Comparison of ENCODE assay signal across 18 cellular contexts in the genomic region with DNA sequence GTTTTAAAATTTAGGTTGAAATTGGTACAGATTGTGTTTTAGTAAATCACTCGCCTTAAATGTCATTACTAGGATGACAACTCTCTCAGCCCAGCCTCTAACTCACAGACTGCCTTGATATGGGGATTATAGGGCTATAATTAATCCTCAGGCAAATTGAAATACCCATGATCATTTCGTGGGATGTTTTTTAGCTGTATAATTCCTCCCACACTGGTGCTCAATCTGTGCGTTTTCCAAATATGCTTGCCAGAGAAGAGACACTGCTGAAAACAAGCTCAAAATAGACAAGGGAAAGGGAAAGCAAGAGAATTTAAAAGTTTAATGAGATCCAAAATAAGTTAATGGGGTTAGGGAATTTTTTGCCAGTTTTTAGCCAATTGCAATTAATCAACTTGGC.
"Had no signal": no experiment of that assay in that cellular context is flagged by ENCODE, and none has a peak within 500 bp of the region (broad histone marks: within the 10 kb centered on the region; RNA-seq: fewer than 3 reads in every experiment).

No MANE protein-coding gene starts in this region.

- H3K27ac ChIP-seq: colonic mucosa, hepatocyte, spleen, upper lobe of left lung had no signal

- H3K4me1 Mint-ChIP-seq: activated naive CD8-positive, alpha-beta T cell treated with anti-CD3 and anti-CD28 coated beads, Interleukin-2, amount 10 ng/mL, durations not matched to agents 7 days and 5 days; T-helper 17 cell had no signal

- ATAC-seq: stimulated activated memory B cell treated with anti-CD40 and anti-IgM and Interleukin-4, amounts not matched to agents 10 μg/mL and 1 μg/mL and 100 μg/mL, for 72 hours; T-helper 17 cell had no signal

- H3K27me3 ChIP-seq: colonic mucosa, hepatocyte, spleen, upper lobe of left lung had no signal

- H3K4me2 ChIP-seq: hepatocyte had no signal

- H3K9me3 ChIP-seq: colonic mucosa, spleen, upper lobe of left lung had no signal

- H3K4me3 Mint-ChIP-seq: activated naive CD8-positive, alpha-beta T cell treated with anti-CD3 and anti-CD28 coated beads, Interleukin-2, amount 10 ng/mL, durations not matched to agents 7 days and 5 days; activated T-cell treated with anti-CD3 and anti-CD28 coated beads, Interleukin-2, amount 50 U/mL, for 24 hours; mesothelial cell of epicardium; naive B cell; stimulated activated memory B cell treated with anti-CD40 and anti-IgM and Interleukin-4, amounts not matched to agents 10 μg/mL and 1 μg/mL and 100 μg/mL, for 72 hours; T-helper 17 cell had no signal

- DNase-seq: activated CD4-positive, alpha-beta T cell treated with anti-CD3 and anti-CD28 coated beads, Interleukin-2, amount 50 U/mL, for 4 hours; activated CD4-positive, CD25-positive, alpha-beta regulatory T cell treated with anti-CD3 and anti-CD28 coated beads, Interleukin-2, amount 50 U/mL, for 72 hours; activated naive CD8-positive, alpha-beta T cell treated with anti-CD3 and anti-CD28 coated beads, Interleukin-2, amount 10 ng/mL, durations not matched to agents 7 days and 5 days; activated T-cell treated with anti-CD3 and anti-CD28 coated beads, Interleukin-2, amount 50 U/mL, for 24 hours; aorta; colonic mucosa; effector CD4-positive, alpha-beta T cell; kidney glomerular epithelial cell; naive B cell; posterior cingulate gyrus; spleen; stimulated activated CD4-positive, alpha-beta T cell treated with anti-CD3 and anti-CD28 coated beads, Interleukin-1b, Interleukin-23, amount 100 ng/mL, for 48 hours; substantia nigra; T-helper 17 cell; upper lobe of left lung had no signal

- H3K36me3 ChIP-seq: colonic mucosa, spleen, upper lobe of left lung had no signal

- H2AFZ ChIP-seq: hepatocyte had no signal

- H3K4me3 ChIP-seq: colonic mucosa, hepatocyte, spleen, upper lobe of left lung had no signal

- H3K79me2 ChIP-seq: hepatocyte had no signal

- H3K4me1 ChIP-seq: colonic mucosa, spleen, upper lobe of left lung had no signal

- H3K27ac Mint-ChIP-seq: activated naive CD8-positive, alpha-beta T cell treated with anti-CD3 and anti-CD28 coated beads, Interleukin-2, amount 10 ng/mL, durations not matched to agents 7 days and 5 days; activated T-cell treated with anti-CD3 and anti-CD28 coated beads, Interleukin-2, amount 50 U/mL, for 24 hours; mesothelial cell of epicardium; naive B cell; stimulated activated memory B cell treated with anti-CD40 and anti-IgM and Interleukin-4, amounts not matched to agents 10 μg/mL and 1 μg/mL and 100 μg/mL, for 72 hours; T-helper 17 cell had no signal

- H3K36me3 Mint-ChIP-seq: activated naive CD8-positive, alpha-beta T cell treated with anti-CD3 and anti-CD28 coated beads, Interleukin-2, amount 10 ng/mL, durations not matched to agents 7 days and 5 days; mesothelial cell of epicardium; stimulated activated memory B cell treated with anti-CD40 and anti-IgM and Interleukin-4, amounts not matched to agents 10 μg/mL and 1 μg/mL and 100 μg/mL, for 72 hours had no signal

- H3K9me3 Mint-ChIP-seq: activated T-cell treated with anti-CD3 and anti-CD28 coated beads, Interleukin-2, amount 50 U/mL, for 24 hours had no signal
